ENCODE assay signal across 18 cellular contexts in the genomic region with DNA sequence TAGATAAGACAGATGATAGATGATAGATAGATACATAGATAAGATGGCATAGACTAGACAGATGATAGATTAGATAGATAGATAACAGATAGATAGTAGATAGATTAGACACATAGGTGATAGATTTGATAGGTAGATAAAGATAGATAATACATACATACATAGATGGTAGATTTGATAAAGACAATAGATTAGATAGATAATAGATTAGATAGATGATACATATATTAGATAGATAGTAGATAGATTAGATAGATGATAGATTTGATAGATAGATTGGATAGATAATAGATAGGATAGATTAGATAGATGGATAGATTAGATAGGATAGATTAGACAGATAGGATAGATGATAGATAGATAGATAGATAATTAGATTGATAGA.
DNase-seq lines count a peak whose midpoint lies in the region; FAIRE-seq and TF ChIP-seq lines count a peak whose summit lies in the region.
"Had no signal": no experiment of that assay in that cellular context is flagged by ENCODE, and none has a peak within 500 bp of the region (broad histone marks: within the 10 kb centered on the region; RNA-seq: fewer than 3 reads in every experiment).

No MANE protein-coding gene starts in this region.

- FAIRE-seq in RCC 7860 (lab: Jason Lieb, UNC): peak; percentile 26
- FAIRE-seq: GM12891, GM18507 had no signal

- H3K36me3 ChIP-seq in HUES6 (ENCODE audit: control insufficient read depth, insufficient read depth, low read length): no peaks in the 10 kb centered on the region

- H3K4me3 ChIP-seq in HUES6 (ENCODE audit: low read depth, low read length): no peak overlapping the region
- H3K4me3 ChIP-seq: GM23338 had no signal

- TF ChIP-seq POLR2A in erythroblast (IDR thresholded peaks at IDR 0.05; ENCODE audit: low read length): no peak

- H3K4me1 ChIP-seq in HUES6 (ENCODE audit: control insufficient read depth, insufficient read depth, low read length): peaks cover 5% of the 10 kb centered on the region; the same call in 1 of the 2 replicates

- H3K9ac ChIP-seq in HUES6 (ENCODE audit: low read length): peak overlapping the region; percentile 1

- DNase-seq in RCC 7860 (ENCODE audit: low spot score) (no peak), erythroblast (lab: John Stamatoyannopoulos, UW) (peak; percentile 52 to 57), Kasumi-1 (lab: John Stamatoyannopoulos, UW) (no peak), activated T-cell treated with anti-CD3 and anti-CD28 coated beads for 4 hours (no peak)
- DNase-seq in effector CD8-positive, alpha-beta T cell (lab: John Stamatoyannopoulos, UW): no peak
- DNase-seq: C1 segment of cervical spinal cord; Calu3; CD4-positive, alpha-beta memory T cell; COR-L47; DMS53; DMS79 treated with DMSO at 0.1 percent for 48 hours; GF-D8; H9; HFFc6 had no signal

- peaks cover 7% of the 10 kb centered on the region; the same call in 1 of the 2 replicates for H3K9me3 ChIP-seq in HUES6 (ENCODE audit: control insufficient read depth, insufficient read depth, low read depth, low read length)

- H3K27me3 ChIP-seq in HUES6 (ENCODE audit: control insufficient read depth, insufficient read depth, low read length): no peaks in the 10 kb centered on the region

- no peak overlapping the region for H3K27ac ChIP-seq in HUES6 (ENCODE audit: low read depth, low read length)

Comparison
In these comparisons a context has a peak if more than half of its experiments do, and no peak if none do; other contexts are left out.
1. DNase-seq: peak in erythroblast (2 of 2); none in RCC 7860 (single experiment), effector CD8-positive, alpha-beta T cell (single experiment), Kasumi-1 (0 of 2) and activated T-cell treated with anti-CD3 and anti-CD28 coated beads for 4 hours (single experiment).